Comparison of ENCODE assay signal across 30 cellular contexts in the genomic region with DNA sequence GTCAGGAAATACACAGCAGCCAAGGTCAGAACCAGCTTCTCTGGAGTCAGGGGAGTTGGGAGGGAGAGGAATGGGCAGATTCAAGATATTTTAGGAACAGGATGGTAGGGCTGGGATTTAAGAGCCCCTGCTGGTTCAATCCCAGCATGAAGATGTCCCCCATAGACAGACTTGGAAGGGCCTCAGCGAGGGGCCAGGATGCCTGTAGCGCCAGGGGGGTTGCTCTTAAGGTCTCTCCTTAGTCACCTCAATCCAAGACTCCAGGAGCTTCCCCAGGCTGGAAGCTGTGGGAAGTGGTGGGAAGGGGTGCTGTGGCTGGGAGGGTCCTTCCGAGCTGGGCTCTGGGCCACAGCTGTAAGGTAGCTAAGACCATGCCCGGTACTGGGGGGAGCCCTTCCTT. TPM values are rescaled to one million over a fixed set of nuclear protein-coding genes. Genes with fewer than 3 reads are reported as not detected.
"Had no signal": no experiment of that assay in that cellular context is flagged by ENCODE, and none has a peak within 500 bp of the region (broad histone marks: within the 10 kb centered on the region; RNA-seq: fewer than 3 reads in every experiment).

No MANE protein-coding gene starts in this region.

- H3K4me2 ChIP-seq: KMS-11 had no signal

- H3K27ac Mint-ChIP-seq: activated CD4-positive, alpha-beta memory T cell treated with anti-CD3 and anti-CD28 coated beads for 36 hours; activated naive CD4-positive, alpha-beta T cell treated with anti-CD3 and anti-CD28 coated beads for 36 hours; activated naive CD8-positive, alpha-beta T cell; activated naive CD8-positive, alpha-beta T cell treated with anti-CD3 and anti-CD28 coated beads, Interleukin-2, amount 50 U/mL, for 24 hours; activated T-helper 1 cell treated with anti-CD3 and anti-CD28 coated beads, Interleukin-12 subunit alpha, Interleukin-12 subunit beta, Interleukin-2, Interleukin-4 antibody, amounts not matched to agents 30 ng/mL and 10 ng/mL and 1 ng/mL, durations not matched to agents 14 hours and 24 hours and 36 hours had no signal

- H3K9ac ChIP-seq: KMS-11 had no signal

- ATAC-seq: activated naive CD8-positive, alpha-beta T cell treated with anti-CD3 and anti-CD28 coated beads, Interleukin-2, amount 50 U/mL, for 24 hours; activated T-cell treated with anti-CD3 and anti-CD28 coated beads, Interleukin-2, amount 50 U/mL, for 4 hours; Panc1 had no signal

- H3K9me3 Mint-ChIP-seq: activated CD4-positive, alpha-beta memory T cell treated with anti-CD3 and anti-CD28 coated beads for 36 hours; activated naive CD4-positive, alpha-beta T cell treated with anti-CD3 and anti-CD28 coated beads for 36 hours; activated naive CD8-positive, alpha-beta T cell treated with anti-CD3 and anti-CD28 coated beads, Interleukin-2, amount 50 U/mL, for 24 hours; activated T-cell treated with anti-CD3 and anti-CD28 coated beads, Interleukin-2, amount 50 U/mL, for 4 hours; activated T-helper 1 cell treated with anti-CD3 and anti-CD28 coated beads, Interleukin-12 subunit alpha, Interleukin-12 subunit beta, Interleukin-2, Interleukin-4 antibody, amounts not matched to agents 30 ng/mL and 10 ng/mL and 1 ng/mL, durations not matched to agents 14 hours and 24 hours and 36 hours; central memory CD8-positive, alpha-beta T cell had no signal

- H3K4me3 Mint-ChIP-seq: activated CD4-positive, alpha-beta memory T cell treated with anti-CD3 and anti-CD28 coated beads for 36 hours; activated naive CD4-positive, alpha-beta T cell treated with anti-CD3 and anti-CD28 coated beads for 36 hours; activated naive CD8-positive, alpha-beta T cell; activated naive CD8-positive, alpha-beta T cell treated with anti-CD3 and anti-CD28 coated beads, Interleukin-2, amount 50 U/mL, for 24 hours; activated T-cell treated with anti-CD3 and anti-CD28 coated beads, Interleukin-2, amount 50 U/mL, for 4 hours; activated T-helper 1 cell treated with anti-CD3 and anti-CD28 coated beads, Interleukin-12 subunit alpha, Interleukin-12 subunit beta, Interleukin-2, Interleukin-4 antibody, amounts not matched to agents 30 ng/mL and 10 ng/mL and 1 ng/mL, durations not matched to agents 14 hours and 24 hours and 36 hours; central memory CD8-positive, alpha-beta T cell had no signal

- H3K27ac ChIP-seq: brain microvascular endothelial cell, KMS-11 had no signal

- H3K36me3 ChIP-seq: brain microvascular endothelial cell had no signal

- H3K4me1 Mint-ChIP-seq: central memory CD8-positive, alpha-beta T cell had no signal

- H3K36me3 Mint-ChIP-seq: activated CD4-positive, alpha-beta memory T cell treated with anti-CD3 and anti-CD28 coated beads for 36 hours; activated naive CD8-positive, alpha-beta T cell had no signal

- DNase-seq: activated CD4-positive, alpha-beta memory T cell treated with anti-CD3 and anti-CD28 coated beads for 36 hours; activated CD4-positive, alpha-beta T cell treated with anti-CD3 and anti-CD28 coated beads for 4 hours; activated CD4-positive, alpha-beta T cell treated with anti-CD3 and anti-CD28 coated beads, Interleukin-2, amount 50 U/mL, for 1 hour; activated CD4-positive, CD25-positive, alpha-beta regulatory T cell treated with anti-CD3 and anti-CD28 coated beads, Interleukin-2, amount 50 U/mL, for 72 hours; activated CD8-positive, alpha-beta memory T cell treated with anti-CD3 and anti-CD28 coated beads, Interleukin-2, amount 50 U/mL, for 4 hours; activated gamma-delta T cell treated with Interleukin-2 at 50 U/mL for 16 hours; activated naive CD4-positive, alpha-beta T cell treated with anti-CD3 and anti-CD28 coated beads for 36 hours; activated naive CD8-positive, alpha-beta T cell treated with anti-CD3 and anti-CD28 coated beads, Interleukin-2, amount 50 U/mL, for 24 hours; activated T-cell treated with anti-CD3 and anti-CD28 coated beads for 4 hours; activated T-cell treated with anti-CD3 and anti-CD28 coated beads, Interleukin-2, amount 50 U/mL, for 4 hours; brain microvascular endothelial cell; MM.1S; MV-4-11; NCI-H1436 treated with DMSO at 0.1 percent for 48 hours; NCI-H345; NCI-H524 treated with DMSO at 0.1 percent for 48 hours; SIG-M5; SW 1271; T1000 had no signal

RNA-seq across cellular contexts. Expression of gene EIF4E1B, which starts 8.7 kb away (rescaled TPM):
- total RNA-seq: activated CD4-positive, alpha-beta memory T cell treated with anti-CD3 and anti-CD28 coated beads for 36 hours; activated naive CD4-positive, alpha-beta T cell treated with anti-CD3 and anti-CD28 coated beads for 36 hours; activated T-cell treated with anti-CD3 and anti-CD28 coated beads, Interleukin-2, amount 50 U/mL, for 4 hours; activated T-helper 1 cell treated with anti-CD3 and anti-CD28 coated beads, Interleukin-12 subunit alpha, Interleukin-12 subunit beta, Interleukin-2, Interleukin-4 antibody, amounts not matched to agents 30 ng/mL and 10 ng/mL and 1 ng/mL, durations not matched to agents 14 hours and 24 hours and 36 hours; LHCN-M2; NCI-H460; RPMI7951; SK-MEL-5; T-helper 1 cell treated with Interleukin-12 subunit alpha and Interleukin-12 subunit beta and Interleukin-4 antibody, amounts not matched to agents 30 ng/mL and 1 ng/mL, for 36 hours; T-helper 2 cell treated with Interferon-gamma antibody and Interleukin-4, amounts not matched to agents 100 ng/mL and 5 ng/mL, for 36 hours had no signal

RNA-seq across cellular contexts. Expression of gene SNCB, which starts 8.9 kb away (rescaled TPM):
- total RNA-seq: activated naive CD4-positive, alpha-beta T cell treated with anti-CD3 and anti-CD28 coated beads for 36 hours; activated T-cell treated with anti-CD3 and anti-CD28 coated beads, Interleukin-2, amount 50 U/mL, for 4 hours; activated T-helper 1 cell treated with anti-CD3 and anti-CD28 coated beads, Interleukin-12 subunit alpha, Interleukin-12 subunit beta, Interleukin-2, Interleukin-4 antibody, amounts not matched to agents 30 ng/mL and 10 ng/mL and 1 ng/mL, durations not matched to agents 14 hours and 24 hours and 36 hours; RPMI7951; T-helper 1 cell treated with Interleukin-12 subunit alpha and Interleukin-12 subunit beta and Interleukin-4 antibody, amounts not matched to agents 30 ng/mL and 1 ng/mL, for 36 hours; T-helper 2 cell treated with Interferon-gamma antibody and Interleukin-4, amounts not matched to agents 100 ng/mL and 5 ng/mL, for 36 hours had no signal
